ENCODE assay signal across 9 cellular contexts in genomic region chr15:90106522-90107117, GRCh38. TPM values are rescaled to one million over a fixed set of nuclear protein-coding genes. Genes with fewer than 3 reads are reported as not detected.
A peak's percentile ranks its signal among the peaks of the same experiment; 100 is the strongest.
DNase-seq lines count a peak whose midpoint lies in the region; ATAC-seq, FAIRE-seq and TF ChIP-seq lines count a peak whose summit lies in the region.
"Had no signal": no experiment of that assay in that cellular context is flagged by ENCODE, and none has a peak within 500 bp of the region (broad histone marks: within the 10 kb centered on the region; RNA-seq: fewer than 3 reads in every experiment).

No MANE protein-coding gene starts in this region.

- H3K27ac ChIP-seq in Peyer's patch, result peak overlapping the region in 1 of 4 donors; percentile 33

- DNase-seq in ACHN (peak; percentile 39), M059J (ENCODE audit: low read depth) (peak; percentile 79), bronchial epithelial cell (ENCODE audit: low read depth) (peak; percentile 71), left kidney (ENCODE audit: low read depth, low spot score) (peak; percentile 76), medulla oblongata (ENCODE audit: extremely low spot score) (no peak), Peyer's patch (no peak)
- DNase-seq in stimulated activated CD4-positive, alpha-beta T cell treated with anti-CD3 and anti-CD28 coated beads, Interleukin-2, amount 100 ng/mL, for 48 hours, result no peak
- DNase-seq: naive thymus-derived CD8-positive, alpha-beta T cell had no signal

- no peak for FAIRE-seq in bronchial epithelial cell (lab: Jason Lieb, UNC)

- H3K27me3 ChIP-seq in bronchial epithelial cell (ENCODE audit: control insufficient read depth, insufficient read depth, low read length) (no peaks in the 10 kb centered on the region), Peyer's patch (no peaks in the 10 kb centered on the region)

- H3K36me3 ChIP-seq in bronchial epithelial cell (ENCODE audit: control insufficient read depth, insufficient read depth, low read length), result no peaks in the 10 kb centered on the region
- no peaks in the 10 kb centered on the region for H3K36me3 ChIP-seq in Peyer's patch

- H3K9me3 ChIP-seq in Peyer's patch, result no peaks in the 10 kb centered on the region

- TF ChIP-seq POLR2A in Peyer's patch (IDR thresholded peaks at IDR 0.05), result no peak

- H3K4me3 ChIP-seq in bronchial epithelial cell (ENCODE audit: low read depth, low read length), result no peak overlapping the region
- H3K4me3 ChIP-seq in Peyer's patch, result no peak overlapping the region

- no peak for TF ChIP-seq CTCF in bronchial epithelial cell (IDR thresholded peaks at IDR 0.05; ENCODE audit: insufficient read depth, low read length, severe bottlenecking)
- no peak for TF ChIP-seq CTCF in Peyer's patch (IDR thresholded peaks at IDR 0.05)

- peaks cover 0 to 8% (median 0%) of the 10 kb centered on the region in 4 donors for H3K4me1 ChIP-seq in Peyer's patch

- in situ Hi-C loops in ACHN (cut with HindIII; ENCODE audit: low pct_ligation_motif_present, low pct_unique_long_range_greater_than_20kb, low sequenced_read_pairs), result no loop called here

- no peak for ATAC-seq in GM18867 (IDR thresholded peaks at IDR 0.05; ENCODE audit: unreplicated experiment)
- ATAC-seq: naive thymus-derived CD8-positive, alpha-beta T cell had no signal

RNA-seq across cellular contexts. Expression of gene IDH2, which starts 4.4 kb away (rescaled TPM):
- 69.8 and 78.0 TPM in 2 replicates for total RNA-seq in M059J (2014; rRNA removed; shearing (Covaris generic))
- total RNA-seq in bronchial epithelial cell (29.5 and 59.0 TPM in 2 replicates), Peyer's patch (100 to 1,000 TPM in 3 of 4 donors, 10 to 100 TPM in 1; 89.9 to 184 (median 119) TPM)

Comparison
In these comparisons a context has a peak if more than half of its experiments do, and no peak if none do; other contexts are left out.
1. DNase-seq: peak in ACHN (single experiment), M059J (single experiment), bronchial epithelial cell (single experiment) and left kidney (single experiment); none in medulla oblongata (single experiment), Peyer's patch (0 of 3) and stimulated activated CD4-positive, alpha-beta T cell treated with anti-CD3 and anti-CD28 coated beads, Interleukin-2, amount 100 ng/mL, for 48 hours (0 of 2).